14 cellular contexts compared by ENCODE assay signal in genomic region chr2:168186452-168186851, GRCh38.
DNase-seq lines count a peak whose midpoint lies in the region.
"Had no signal": no experiment of that assay in that cellular context is flagged by ENCODE, and none has a peak within 500 bp of the region (broad histone marks: within the 10 kb centered on the region; RNA-seq: fewer than 3 reads in every experiment).

No MANE protein-coding gene starts in this region.

- DNase-seq in NCI-H69 (lab: John Stamatoyannopoulos, UW) (peak; percentile 39), NCI-H128 (lab: John Stamatoyannopoulos, UW; ENCODE audit: unreplicated experiment) (no peak), Kasumi-1 (lab: John Stamatoyannopoulos, UW) (no peak)
- no peak for DNase-seq in stimulated activated CD4-positive, alpha-beta T cell treated with anti-CD3 and anti-CD28 coated beads, Interleukin-2, amount 100 ng/mL, for 48 hours
- DNase-seq: ACHN, DMS 273 treated with DMSO at 0.1 percent for 48 hours, GDM1, NCI-H1105 treated with DMSO at 0.1 percent for 48 hours, NCI-H187, RPMI8226, SIG-M5 had no signal

- H3K4me3 ChIP-seq in BLaER1 (no peak overlapping the region), mucosa of rectum (ENCODE audit: low read length in 2 of 2) (peak overlapping the region in 1 of 2 donors; percentile 14)
- H3K4me3 ChIP-seq in BLaER1 treated with 17β-estradiol and CSF1 and Interleukin-3, amounts not matched to agents 10 nM and 100 nM = no peak overlapping the region

- H3K9ac ChIP-seq in BLaER1 (no peak overlapping the region), mucosa of rectum (ENCODE audit: low read depth in 1 of 2, low read length in 2 of 2) (peak overlapping the region in 1 of 2 donors; percentile 14)
- H3K9ac ChIP-seq in BLaER1 treated with 17β-estradiol and CSF1 and Interleukin-3, amounts not matched to agents 10 nM and 100 nM = no peak overlapping the region

- peaks cover 50% of the 10 kb centered on the region; the same call in 1 of the 2 replicates for H4K20me1 ChIP-seq in BLaER1
- H4K20me1 ChIP-seq in BLaER1 treated with 17β-estradiol and CSF1 and Interleukin-3, amounts not matched to agents 10 nM and 100 nM = peaks cover 0 to 11% (median 0%) of the 10 kb centered on the region in 11 experiments; a peak in 2 of 22 replicates

- H3K27ac ChIP-seq in BLaER1 (peak overlapping the region; percentile 14; the same call in 1 of the 2 replicates), mucosa of rectum (ENCODE audit: low read depth in 2 of 2, low read length in 2 of 2) (peak overlapping the region; percentile 29 to 69)
- peak overlapping the region in 7 of 11 experiments; percentile 15 to 67 (median 41); a peak in 13 of 22 replicates for H3K27ac ChIP-seq in BLaER1 treated with 17β-estradiol and CSF1 and Interleukin-3, amounts not matched to agents 10 nM and 100 nM

- no peaks in the 10 kb centered on the region for H3K27me3 ChIP-seq in BLaER1
- no peaks in the 10 kb centered on the region for H3K27me3 ChIP-seq in BLaER1 treated with 17β-estradiol and CSF1 and Interleukin-3, amounts not matched to agents 10 nM and 100 nM
- H3K27me3 ChIP-seq in mucosa of rectum (ENCODE audit: control insufficient read depth in 2 of 2, insufficient read depth in 2 of 2, low read length in 2 of 2) = no peaks in the 10 kb centered on the region

- peaks cover 97% of the 10 kb centered on the region for H3K4me1 ChIP-seq in BLaER1
- H3K4me1 ChIP-seq in BLaER1 treated with 17β-estradiol and CSF1 and Interleukin-3, amounts not matched to agents 10 nM and 100 nM = peaks cover 54 to 100% (median 82%) of the 10 kb centered on the region in 10 experiments
- peaks cover 26 to 51% of the 10 kb centered on the region in 2 donors for H3K4me1 ChIP-seq in mucosa of rectum (ENCODE audit: control insufficient read depth in 2 of 2, insufficient read depth in 2 of 2, low read length in 2 of 2)

- peaks cover 28% of the 10 kb centered on the region for H3K36me3 ChIP-seq in BLaER1
- peaks cover 0 to 44% (median 7%) of the 10 kb centered on the region in 11 experiments; a peak in 17 of 22 replicates for H3K36me3 ChIP-seq in BLaER1 treated with 17β-estradiol and CSF1 and Interleukin-3, amounts not matched to agents 10 nM and 100 nM
- H3K36me3 ChIP-seq in mucosa of rectum (ENCODE audit: control insufficient read depth in 2 of 2, insufficient read depth in 2 of 2, low read length in 2 of 2) = no peaks in the 10 kb centered on the region

- peak overlapping the region; percentile 57 for H3K4me2 ChIP-seq in BLaER1
- peak overlapping the region; percentile 41 to 88 (median 54) for H3K4me2 ChIP-seq in BLaER1 treated with 17β-estradiol and CSF1 and Interleukin-3, amounts not matched to agents 10 nM and 100 nM

- H3K9me3 ChIP-seq in BLaER1 = peaks cover 4% of the 10 kb centered on the region; the same call in 1 of the 2 replicates
- H3K9me3 ChIP-seq in BLaER1 treated with 17β-estradiol and CSF1 and Interleukin-3, amounts not matched to agents 10 nM and 100 nM (replicated peaks in 1 of 11) = no peaks in the 10 kb centered on the region
- H3K9me3 ChIP-seq in mucosa of rectum (ENCODE audit: control insufficient read depth in 2 of 2, low read length in 2 of 2) = no peaks in the 10 kb centered on the region
